In the genomic region with DNA sequence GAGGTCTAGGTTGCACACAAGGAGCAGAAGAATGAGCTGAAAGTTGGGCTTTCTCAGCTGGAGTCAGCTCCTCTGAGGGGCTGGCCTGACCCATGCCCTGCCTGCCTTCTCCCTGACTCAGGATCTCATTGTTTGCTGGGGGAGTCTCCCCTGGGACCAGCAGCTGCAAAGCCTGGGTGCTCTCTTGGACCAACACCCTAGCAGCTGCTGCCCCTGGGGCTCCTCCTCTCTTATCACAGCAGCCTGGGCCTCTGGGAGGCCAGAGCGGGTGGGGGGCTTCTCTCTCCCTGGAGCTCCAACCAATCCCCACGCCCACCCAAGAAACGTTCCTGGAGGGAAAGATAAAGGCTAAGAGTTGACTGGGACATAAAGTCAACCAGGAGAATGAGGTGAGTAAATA, we compare ENCODE assay signal across 1 cellular context.
TF ChIP-seq lines count a peak whose summit lies in the region.

No MANE protein-coding gene starts in this region.

TF ChIP-seq in HepG2, 621 proteins besides CTCF, POLR2A, EP300 and RAD21:
- no peak for TF ChIP-seq MYNN (CRISPR knock-in tag; IDR thresholded peaks at IDR 0.05; ENCODE audit: low read depth)
- 0 out of 2 replicates have a peak, but pooled peaks have one; percentile 11 for TF ChIP-seq TBX2 (CRISPR knock-in tag; IDR thresholded peaks at IDR 0.05; ENCODE audit: borderline replicate concordance)
- TF ChIP-seq PRMT3 (CRISPR knock-in tag; IDR thresholded peaks at IDR 0.05; ENCODE audit: borderline replicate concordance, low read depth) = no peak
